8 cellular contexts compared by ENCODE assay signal in genomic region chr2:180125245-180125962, GRCh38.
DNase-seq lines count a peak whose midpoint lies in the region; ATAC-seq, FAIRE-seq and TF ChIP-seq lines count a peak whose summit lies in the region.

No MANE protein-coding gene starts in this region.

- peaks cover 0 to 3% (median 0%) of the 10 kb centered on the region in 5 experiments for H3K9me3 Mint-ChIP-seq in brain

- H3K4me1 ChIP-seq in iPS-15b (ENCODE audit: control insufficient read depth, insufficient read depth, low read length) (peaks cover 11% of the 10 kb centered on the region), small intestine (ENCODE audit: control insufficient read depth in 2 of 2, insufficient read depth in 1 of 2, low read depth in 1 of 2, low read length in 1 of 2) (no peaks in the 10 kb centered on the region)

- peaks cover 24% of the 10 kb centered on the region for H3K27me3 Mint-ChIP-seq in T-helper 17 cell
- H3K27me3 Mint-ChIP-seq in brain: peaks cover 18% of the 10 kb centered on the region

- DNase-seq in activated CD4-positive, CD25-positive, alpha-beta regulatory T cell treated with anti-CD3 and anti-CD28 coated beads, Interleukin-2, amount 50 U/mL, for 72 hours: no peak
- DNase-seq in NCI-H187 treated with DMSO at 0.1 percent for 48 hours (lab: John Stamatoyannopoulos, UW) (peak; percentile 9), T-helper 17 cell (no peak), small intestine (peak; percentile 44)

- H3K9me3 ChIP-seq in T-helper 17 cell (ENCODE audit: control insufficient read depth, low read length, poor library complexity, severe bottlenecking) (no peaks in the 10 kb centered on the region), iPS-15b (ENCODE audit: control insufficient read depth, insufficient read depth, low read length) (no peaks in the 10 kb centered on the region), small intestine (ENCODE audit: control insufficient read depth, low read depth) (no peaks in the 10 kb centered on the region)

- H3K36me3 Mint-ChIP-seq in T-helper 17 cell (ENCODE audit: low read depth): no peaks in the 10 kb centered on the region
- no peaks in the 10 kb centered on the region for H3K36me3 Mint-ChIP-seq in brain

- WGBS in small intestine, 3 donors: 17 to 31% (median 22%) methylated on average over 13 of the region's 13 CpGs

- FAIRE-seq in small intestine (lab: Jason Lieb, UNC): no peak

- no peaks in the 10 kb centered on the region for H3K36me3 ChIP-seq in iPS-15b (ENCODE audit: control insufficient read depth, insufficient read depth, low read length)
- no peaks in the 10 kb centered on the region for H3K36me3 ChIP-seq in small intestine (ENCODE audit: control insufficient read depth in 2 of 2, insufficient read depth in 2 of 2, low read length in 2 of 2)

- peak; percentile 78 to 87 for TF ChIP-seq CTCF in brain (conservative IDR thresholded peaks at IDR 0.05)

- H3K27ac ChIP-seq in small intestine (ENCODE audit: low read depth in 1 of 2, low read length in 1 of 2): no peak overlapping the region

- no peak overlapping the region for H3K27ac Mint-ChIP-seq in T-helper 17 cell
- H3K27ac Mint-ChIP-seq in brain: peak overlapping the region in 2 of 5 experiments; percentile 8 to 11

- no peak overlapping the region for H3K4me3 Mint-ChIP-seq in T-helper 17 cell
- H3K4me3 Mint-ChIP-seq in brain: peak overlapping the region in 4 of 5 experiments; percentile 9 to 46 (median 24)

- H3K4me3 ChIP-seq in iPS-15b (ENCODE audit: low read depth, low read length) (no peak overlapping the region), small intestine (ENCODE audit: low read depth in 1 of 2, low read length in 2 of 2) (no peak overlapping the region)

- H3K27me3 ChIP-seq in iPS-15b (ENCODE audit: control insufficient read depth, insufficient read depth, low read length) (no peaks in the 10 kb centered on the region), small intestine (ENCODE audit: control insufficient read depth in 2 of 2, insufficient read depth in 2 of 2, low read length in 2 of 2) (no peaks in the 10 kb centered on the region)

- peak overlapping the region; percentile 56 for H3K9ac ChIP-seq in iPS-15b (ENCODE audit: low read depth, low read length)

- ATAC-seq in activated CD4-positive, CD25-positive, alpha-beta regulatory T cell treated with anti-CD3 and anti-CD28 coated beads, Interleukin-2, amount 50 U/mL, for 24 hours: peak; percentile 80 to 82
- ATAC-seq in HG02885 (IDR thresholded peaks at IDR 0.05; ENCODE audit: poor library complexity, unreplicated experiment): peak; percentile 83
- peak; percentile 92 for ATAC-seq in T-helper 17 cell

- peaks cover 6% of the 10 kb centered on the region for H3K4me1 Mint-ChIP-seq in T-helper 17 cell
- H3K4me1 Mint-ChIP-seq in brain: peaks cover 18% of the 10 kb centered on the region

Comparison
In these comparisons a context has a peak if more than half of its experiments do, and no peak if none do; other contexts are left out.
1. DNase-seq: peak in NCI-H187 treated with DMSO at 0.1 percent for 48 hours (single experiment) and small intestine (single experiment); none in activated CD4-positive, CD25-positive, alpha-beta regulatory T cell treated with anti-CD3 and anti-CD28 coated beads, Interleukin-2, amount 50 U/mL, for 72 hours (single experiment) and T-helper 17 cell (0 of 3).
2. Peak in every context shown above with its lines, with median percentiles within 50 percentile points of each other: ATAC-seq.